In genomic region chr12:24879644-24880043, GRCh38 we compare ENCODE assay signal across 18 cellular contexts.
A peak's percentile ranks its signal among the peaks of the same experiment; 100 is the strongest.
DNase-seq lines count a peak whose midpoint lies in the region; ATAC-seq and TF ChIP-seq lines count a peak whose summit lies in the region.
"Had no signal": no experiment of that assay in that cellular context is flagged by ENCODE, and none has a peak within 500 bp of the region (broad histone marks: within the 10 kb centered on the region; RNA-seq: fewer than 3 reads in every experiment).

No MANE protein-coding gene starts in this region.

- no peak overlapping the region for H2BK5ac ChIP-seq in mesenchymal stem cell (ENCODE audit: low read depth, low read length, poor library complexity, severe bottlenecking)

- H3K4me2 ChIP-seq in mesenchymal stem cell (ENCODE audit: low read length, poor library complexity, severe bottlenecking) = no peak overlapping the region

- H3K18ac ChIP-seq in mesenchymal stem cell (ENCODE audit: low read depth in 1 of 2, low read length in 2 of 2) = no peak overlapping the region

- no peak overlapping the region for H2AK5ac ChIP-seq in mesenchymal stem cell (ENCODE audit: low read length, severe bottlenecking)

- peaks cover 59% of the 10 kb centered on the region for H3K36me3 Mint-ChIP-seq in type B pancreatic cell

- peak; percentile 20 for ATAC-seq in body of pancreas
- ATAC-seq: K562 had no signal

- H3K79me1 ChIP-seq in mesenchymal stem cell (replicated peaks; ENCODE audit: low read length, poor library complexity, severe bottlenecking) = peaks cover 5% of the 10 kb centered on the region

- H2AFZ ChIP-seq in mesenchymal stem cell (ENCODE audit: low read depth, low read length) = no peak overlapping the region

- H3K27me3 ChIP-seq in body of pancreas = no peaks in the 10 kb centered on the region
- H3K27me3 ChIP-seq in mesenchymal stem cell (ENCODE audit: control insufficient read depth in 1 of 2, insufficient read depth in 1 of 2, low read length in 2 of 2) = no peaks in the 10 kb centered on the region

- H3K27ac ChIP-seq in body of pancreas = peak overlapping the region; percentile 12 to 86 (median 63)
- no peak overlapping the region for H3K27ac ChIP-seq in mesenchymal stem cell (ENCODE audit: low read length, poor library complexity, severe bottlenecking)
- H3K27ac ChIP-seq: 22Rv1, HL-60 had no signal

- no peak overlapping the region for H4K8ac ChIP-seq in mesenchymal stem cell (ENCODE audit: low read length)

- H3K36me3 ChIP-seq in body of pancreas (replicated peaks in 1 of 2; ENCODE audit: insufficient read depth in 1 of 2, low read depth in 2 of 2) = peaks cover 0 to 2% of the 10 kb centered on the region in 2 donors
- peaks cover 7 to 43% of the 10 kb centered on the region in 2 experiments for H3K36me3 ChIP-seq in mesenchymal stem cell (ENCODE audit: control insufficient read depth in 1 of 2, insufficient read depth in 2 of 2, low read depth in 1 of 2, low read length in 2 of 2)

- peaks cover 4% of the 10 kb centered on the region for H3K4me1 Mint-ChIP-seq in type B pancreatic cell (ENCODE audit: unreplicated experiment)

- peak overlapping the region; percentile 45 for H3K9ac ChIP-seq in mesenchymal stem cell (ENCODE audit: low read length)

- H3K9me3 Mint-ChIP-seq in type B pancreatic cell = peaks cover 6% of the 10 kb centered on the region
- H3K9me3 Mint-ChIP-seq: CD14-positive monocyte had no signal

- H3K4me3 ChIP-seq in body of pancreas (no peak overlapping the region), mesenchymal stem cell (ENCODE audit: insufficient read depth in 1 of 2, low read depth in 1 of 2, low read length in 2 of 2) (no peak overlapping the region)
- H3K4me3 ChIP-seq: K562 had no signal

- H3K4me3 Mint-ChIP-seq in type B pancreatic cell = peak overlapping the region; percentile 3
- H3K4me3 Mint-ChIP-seq: CD14-positive monocyte had no signal

- H3K9me3 ChIP-seq in body of pancreas (no peaks in the 10 kb centered on the region), mesenchymal stem cell (ENCODE audit: control insufficient read depth, low read length) (no peaks in the 10 kb centered on the region)

- no peak overlapping the region for H2BK15ac ChIP-seq in mesenchymal stem cell (ENCODE audit: low read depth, poor library complexity, severe bottlenecking)

- H2BK120ac ChIP-seq in mesenchymal stem cell (ENCODE audit: low read depth, low read length) = no peak overlapping the region

- H3K14ac ChIP-seq in mesenchymal stem cell (ENCODE audit: low read length in 2 of 2) = no peak overlapping the region

- intact Hi-C loops in body of pancreas (cut with DNase I) = no loop called here

- DNase-seq in NCI-H82 treated with DMSO at 0.1 percent for 48 hours (lab: John Stamatoyannopoulos, UW; ENCODE audit: unreplicated experiment) (peak; percentile 4), NCI-H82 (lab: John Stamatoyannopoulos, UW) (no peak), body of pancreas (no peak), mesenchymal stem cell (peak; percentile 20), type B pancreatic cell (ENCODE audit: extremely low spot score, unreplicated experiment) (no peak), KBM-7 (no peak), NCI-H524 treated with DMSO at 0.1 percent for 48 hours (lab: John Stamatoyannopoulos, UW) (no peak), medulla oblongata (ENCODE audit: extremely low spot score) (no peak)
- DNase-seq: COR-L47, HCEC 1CT, NCI-H1092, NCI-H345, NCI-H774, SIG-M5 had no signal

- no peak overlapping the region for H2BK12ac ChIP-seq in mesenchymal stem cell (ENCODE audit: low read length in 2 of 2)

- H4K91ac ChIP-seq in mesenchymal stem cell (ENCODE audit: low read length) = no peak overlapping the region

- TF ChIP-seq POLR2A in body of pancreas (IDR thresholded peaks at IDR 0.05) = no peak

- no peak overlapping the region for H3K4ac ChIP-seq in mesenchymal stem cell (ENCODE audit: low read depth in 1 of 2, low read length in 2 of 2)

- in situ Hi-C loops in KBM-7 (cut with MboI; ENCODE audit: low pct_unique_long_range_greater_than_20kb, low sequenced_read_pairs) = no loop called here

- 54 to 66% methylated on average over 2 of the region's 2 CpGs for WGBS in body of pancreas, 2 donors
- 88% methylated on average over 2 of the region's 2 CpGs for WGBS in mesenchymal stem cell

- TF ChIP-seq CTCF in body of pancreas (IDR thresholded peaks at IDR 0.05) (no peak), type B pancreatic cell (conservative IDR thresholded peaks at IDR 0.05) (no peak)

- H3K4me1 ChIP-seq in body of pancreas (peaks cover 40% of the 10 kb centered on the region), mesenchymal stem cell (ENCODE audit: control insufficient read depth, insufficient read depth, low read depth, low read length) (peaks cover 2% of the 10 kb centered on the region)

- no peak overlapping the region for H3K23ac ChIP-seq in mesenchymal stem cell (ENCODE audit: low read length in 2 of 2)

- peak overlapping the region; percentile 49 for H3K27ac Mint-ChIP-seq in type B pancreatic cell
- H3K27ac Mint-ChIP-seq: CD14-positive monocyte had no signal

- H3K27me3 Mint-ChIP-seq in type B pancreatic cell = no peaks in the 10 kb centered on the region

Comparison
In these comparisons a context has a peak if more than half of its experiments do, and no peak if none do; other contexts are left out.
1. DNase-seq: peak in NCI-H82 treated with DMSO at 0.1 percent for 48 hours (single experiment) and mesenchymal stem cell (single experiment); none in NCI-H82 (single experiment), body of pancreas (0 of 4), type B pancreatic cell (single experiment), KBM-7 (single experiment), NCI-H524 treated with DMSO at 0.1 percent for 48 hours (single experiment) and medulla oblongata (single experiment).